ENCODE assay signal across 12 cellular contexts in genomic region chr9:32906213-32906612, GRCh38.
DNase-seq lines count a peak whose midpoint lies in the region; ATAC-seq and TF ChIP-seq lines count a peak whose summit lies in the region.
"Had no signal": no experiment of that assay in that cellular context is flagged by ENCODE, and none has a peak within 500 bp of the region (broad histone marks: within the 10 kb centered on the region; RNA-seq: fewer than 3 reads in every experiment).

No MANE protein-coding gene starts in this region.

- no peak for TF ChIP-seq CTCF in right atrium auricular region (IDR thresholded peaks at IDR 0.05)

- no peaks in the 10 kb centered on the region for H3K36me3 ChIP-seq in right atrium auricular region
- H3K36me3 ChIP-seq: gastrocnemius medialis had no signal

- DNase-seq in OCI-M1 (lab: John Stamatoyannopoulos, UW) (peak; percentile 40), HK-2 (ENCODE audit: unreplicated experiment) (no peak), anterior cingulate cortex (lab: John Stamatoyannopoulos, UW) (no peak), right atrium auricular region (ENCODE audit: low spot score) (no peak)
- DNase-seq in NK-92 treated with Interleukin-12 subunit alpha and Interleukin-12 subunit beta, amount 100 ng/mL, for 24 hours (lab: John Stamatoyannopoulos, UW): no peak
- DNase-seq: C1 segment of cervical spinal cord, gastrocnemius medialis, mesendoderm, NCI-H446 treated with DMSO at 0.1 percent for 48 hours had no signal

- no peaks in the 10 kb centered on the region for H3K27me3 ChIP-seq in right atrium auricular region
- H3K27me3 ChIP-seq: gastrocnemius medialis had no signal

- peaks cover 0 to 9% of the 10 kb centered on the region in 2 donors for H3K9me3 ChIP-seq in right atrium auricular region
- H3K9me3 ChIP-seq: gastrocnemius medialis had no signal

- ATAC-seq in GM18517 (IDR thresholded peaks at IDR 0.05; ENCODE audit: unreplicated experiment): peak; percentile 96
- ATAC-seq in GM21515 (IDR thresholded peaks at IDR 0.05; ENCODE audit: unreplicated experiment): peak; percentile 93
- ATAC-seq in HG03108 (IDR thresholded peaks at IDR 0.05; ENCODE audit: unreplicated experiment): peak; percentile 94
- ATAC-seq: gastrocnemius medialis had no signal

- H3K27ac ChIP-seq in right atrium auricular region: no peak overlapping the region
- H3K27ac ChIP-seq: gastrocnemius medialis had no signal

- no peaks in the 10 kb centered on the region for H3K4me1 ChIP-seq in right atrium auricular region
- H3K4me1 ChIP-seq: gastrocnemius medialis had no signal

- H3K4me3 ChIP-seq in right atrium auricular region: no peak overlapping the region
- H3K4me3 ChIP-seq: gastrocnemius medialis had no signal
